1 cellular context compared by ENCODE assay signal in the genomic region with DNA sequence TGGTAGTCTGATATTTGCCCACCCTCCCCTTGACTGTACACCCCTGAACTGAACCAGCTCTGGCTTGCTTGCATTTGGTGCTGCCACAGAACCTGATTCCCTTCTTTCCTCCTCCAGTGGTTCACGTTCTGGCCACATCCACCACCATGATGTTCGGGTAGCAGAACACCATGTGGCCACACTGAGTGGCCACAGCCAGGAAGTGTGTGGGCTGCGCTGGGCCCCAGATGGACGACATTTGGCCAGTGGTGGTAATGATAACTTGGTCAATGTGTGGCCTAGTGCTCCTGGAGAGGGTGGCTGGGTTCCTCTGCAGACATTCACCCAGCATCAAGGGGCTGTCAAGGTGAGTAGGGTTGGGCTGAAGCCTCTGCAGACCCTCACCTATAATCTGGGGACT.
TF ChIP-seq lines count a peak whose summit lies in the region.

No MANE protein-coding gene starts in this region.

TF ChIP-seq in HEK293, 187 proteins besides CTCF, POLR2A, EP300 and RAD21:
- TF ChIP-seq ZNF600 (tag by site-specific recombination; IDR thresholded peaks at IDR 0.05) = peak; percentile 17; the same call in 1 of the 2 replicates
- TF ChIP-seq ZNF175 (tag by site-specific recombination; IDR thresholded peaks at IDR 0.05) = no peak
TF ChIP-seq in HEK293: peak in this region for 1.
